ENCODE assay signal across 28 cellular contexts in genomic region chr3:25385807-25386512, GRCh38. TPM values are rescaled to one million over a fixed set of nuclear protein-coding genes. Genes with fewer than 3 reads are reported as not detected.
DNase-seq lines count a peak whose midpoint lies in the region; ATAC-seq and TF ChIP-seq lines count a peak whose summit lies in the region.
"Had no signal": no experiment of that assay in that cellular context is flagged by ENCODE, and none has a peak within 500 bp of the region (broad histone marks: within the 10 kb centered on the region; RNA-seq: fewer than 3 reads in every experiment).

No MANE protein-coding gene starts in this region.

- H3K4me3 ChIP-seq in GM23338 (no peak overlapping the region), choroid plexus epithelial cell (ENCODE audit: low read depth, low read length) (no peak overlapping the region), mesenchymal stem cell (ENCODE audit: insufficient read depth in 1 of 2, low read depth in 1 of 2, low read length in 2 of 2) (no peak overlapping the region), gastrocnemius medialis (no peak overlapping the region)
- H3K4me3 ChIP-seq: uterus had no signal

- H2BK15ac ChIP-seq in mesenchymal stem cell (ENCODE audit: low read depth, poor library complexity, severe bottlenecking): peak overlapping the region; percentile 83

- H3K27ac Mint-ChIP-seq in GM23338: no peak overlapping the region
- no peak overlapping the region for H3K27ac Mint-ChIP-seq in activated CD4-positive, alpha-beta memory T cell treated with anti-CD3 and anti-CD28 coated beads, Interleukin-2, amount 10 ng/mL, durations not matched to agents 7 days and 5 days
- H3K27ac Mint-ChIP-seq: activated CD4-positive, alpha-beta T cell treated with anti-CD3 and anti-CD28 coated beads, Interleukin-2, amount 10 ng/mL, durations not matched to agents 24 days and 14 days; activated naive CD4-positive, alpha-beta T cell treated with anti-CD3 and anti-CD28 coated beads, Interleukin-2, amount 10 ng/mL, durations not matched to agents 7 days and 5 days; activated T-helper 1 cell treated with anti-CD3 and anti-CD28 coated beads, Interleukin-12 subunit alpha, Interleukin-12 subunit beta, Interleukin-2, Interleukin-4 antibody, amounts not matched to agents 30 ng/mL and 10 ng/mL and 1 ng/mL, durations not matched to agents 14 hours and 24 hours and 36 hours; CD14-positive monocyte; H9; natural killer cell treated with Interleukin-12 subunit alpha and Interleukin-12 subunit beta and Interleukin-15 and Interleukin-18, amount 100 ng/mL, for 72 hours; stimulated activated memory B cell treated with anti-CD40 and anti-IgM and Interleukin-4, amounts not matched to agents 10 μg/mL and 1 μg/mL and 100 μg/mL, for 72 hours had no signal

- H2AFZ ChIP-seq in GM23338 (peak overlapping the region; percentile 85; the same call in 1 of the 2 replicates), mesenchymal stem cell (ENCODE audit: low read depth, low read length) (no peak overlapping the region)

- WGBS in mesenchymal stem cell: 22% methylated on average over 9 of the region's 9 CpGs

- no peaks in the 10 kb centered on the region for H3K79me1 ChIP-seq in mesenchymal stem cell (replicated peaks; ENCODE audit: low read length, poor library complexity, severe bottlenecking)

- H3K4me1 ChIP-seq in GM23338 (ENCODE audit: insufficient read depth) (no peaks in the 10 kb centered on the region), mesenchymal stem cell (ENCODE audit: control insufficient read depth, insufficient read depth, low read depth, low read length) (no peaks in the 10 kb centered on the region), gastrocnemius medialis (no peaks in the 10 kb centered on the region)
- H3K4me1 ChIP-seq: uterus had no signal

- H3K9me3 ChIP-seq in mesenchymal stem cell (ENCODE audit: control insufficient read depth, low read length): no peaks in the 10 kb centered on the region
- no peaks in the 10 kb centered on the region for H3K9me3 ChIP-seq in gastrocnemius medialis
- H3K9me3 ChIP-seq: uterus had no signal

- H2AK5ac ChIP-seq in mesenchymal stem cell (ENCODE audit: low read length, severe bottlenecking): no peak overlapping the region

- POLR2A ChIA-PET in activated CD4-positive, alpha-beta memory T cell treated with anti-CD3 and anti-CD28 coated beads, Interleukin-2, amount 10 ng/mL, durations not matched to agents 7 days and 5 days (lab: Charles Lee): no interaction called here

- CTCF ChIA-PET in activated CD4-positive, alpha-beta memory T cell treated with anti-CD3 and anti-CD28 coated beads, Interleukin-2, amount 10 ng/mL, durations not matched to agents 7 days and 5 days (lab: Charles Lee): no interaction called here

- intact Hi-C loops in gastrocnemius medialis (cut with DNase I; ENCODE audit: low total_unique reads): no loop called here

- H2BK120ac ChIP-seq in mesenchymal stem cell (ENCODE audit: low read depth, low read length): no peak overlapping the region

- no peak overlapping the region for H4K91ac ChIP-seq in mesenchymal stem cell (ENCODE audit: low read length)

- no peak for TF ChIP-seq CTCF in GM23338 (conservative IDR thresholded peaks at IDR 0.05; ENCODE audit: low read depth in 2 of 2)
- TF ChIP-seq CTCF in choroid plexus epithelial cell (conservative IDR thresholded peaks at IDR 0.05; ENCODE audit: low read depth, low read length): no peak
- TF ChIP-seq CTCF in gastrocnemius medialis (IDR thresholded peaks at IDR 0.05 in 4 of 5, conservative IDR thresholded peaks at IDR 0.05 in 1 of 5): no peak

- DNase-seq in GM23338 (ENCODE audit: low spot score) (no peak), choroid plexus epithelial cell (ENCODE audit: low read depth) (peak; percentile 8), mesenchymal stem cell (peak; percentile 48), gastrocnemius medialis (no peak), germinal center (ENCODE audit: low spot score) (no peak)
- no peak for DNase-seq in activated CD4-positive, alpha-beta memory T cell treated with anti-CD3 and anti-CD28 coated beads, Interleukin-2, amount 10 ng/mL, durations not matched to agents 7 days and 5 days
- DNase-seq: activated CD4-positive, alpha-beta T cell treated with anti-CD3 and anti-CD28 coated beads, Interleukin-2, amount 10 ng/mL, durations not matched to agents 24 days and 14 days; activated naive CD4-positive, alpha-beta T cell treated with anti-CD3 and anti-CD28 coated beads, Interleukin-2, amount 10 ng/mL, durations not matched to agents 7 days and 5 days; Calu3; dermis blood vessel endothelial cell; H9; IMR-90; left colon; midbrain; NCI-H1105 treated with DMSO at 0.1 percent for 48 hours; NCI-H2029; NCI-H2227 treated with DMSO at 0.1 percent for 48 hours; small intestine; stimulated activated CD4-positive, alpha-beta T cell treated with anti-CD3 and anti-CD28 coated beads, Interleukin-2, amount 100 ng/mL, for 48 hours; uterus had no signal

- H3K27me3 Mint-ChIP-seq in GM23338 (ENCODE audit: insufficient read depth, low read depth, poor library complexity): peaks cover 2% of the 10 kb centered on the region
- no peaks in the 10 kb centered on the region for H3K27me3 Mint-ChIP-seq in activated CD4-positive, alpha-beta memory T cell treated with anti-CD3 and anti-CD28 coated beads, Interleukin-2, amount 10 ng/mL, durations not matched to agents 7 days and 5 days
- H3K27me3 Mint-ChIP-seq: activated CD4-positive, alpha-beta T cell treated with anti-CD3 and anti-CD28 coated beads, Interleukin-2, amount 10 ng/mL, durations not matched to agents 24 days and 14 days; activated naive CD4-positive, alpha-beta T cell treated with anti-CD3 and anti-CD28 coated beads, Interleukin-2, amount 10 ng/mL, durations not matched to agents 7 days and 5 days; stimulated activated memory B cell treated with anti-CD40 and anti-IgM and Interleukin-4, amounts not matched to agents 10 μg/mL and 1 μg/mL and 100 μg/mL, for 72 hours had no signal

- H2BK12ac ChIP-seq in mesenchymal stem cell (ENCODE audit: low read length in 2 of 2): peak overlapping the region in 1 of 2 experiments; percentile 89

- H3K23ac ChIP-seq in mesenchymal stem cell (ENCODE audit: low read length in 2 of 2): no peak overlapping the region

- H2BK5ac ChIP-seq in mesenchymal stem cell (ENCODE audit: low read depth, low read length, poor library complexity, severe bottlenecking): no peak overlapping the region

- no peaks in the 10 kb centered on the region for H3F3A ChIP-seq in GM23338 (replicated peaks; ENCODE audit: low read depth)

- H3K4me3 Mint-ChIP-seq in GM23338: no peak overlapping the region
- H3K4me3 Mint-ChIP-seq in activated CD4-positive, alpha-beta memory T cell treated with anti-CD3 and anti-CD28 coated beads, Interleukin-2, amount 10 ng/mL, durations not matched to agents 7 days and 5 days: no peak overlapping the region
- H3K4me3 Mint-ChIP-seq: activated CD4-positive, alpha-beta T cell treated with anti-CD3 and anti-CD28 coated beads, Interleukin-2, amount 10 ng/mL, durations not matched to agents 24 days and 14 days; activated naive CD4-positive, alpha-beta T cell treated with anti-CD3 and anti-CD28 coated beads, Interleukin-2, amount 10 ng/mL, durations not matched to agents 7 days and 5 days; activated T-helper 1 cell treated with anti-CD3 and anti-CD28 coated beads, Interleukin-12 subunit alpha, Interleukin-12 subunit beta, Interleukin-2, Interleukin-4 antibody, amounts not matched to agents 30 ng/mL and 10 ng/mL and 1 ng/mL, durations not matched to agents 14 hours and 24 hours and 36 hours; CD14-positive monocyte; H9; natural killer cell treated with Interleukin-12 subunit alpha and Interleukin-12 subunit beta and Interleukin-15 and Interleukin-18, amount 100 ng/mL, for 72 hours; stimulated activated memory B cell treated with anti-CD40 and anti-IgM and Interleukin-4, amounts not matched to agents 10 μg/mL and 1 μg/mL and 100 μg/mL, for 72 hours had no signal

- peak overlapping the region; percentile 0 to 21 for H3K4ac ChIP-seq in mesenchymal stem cell (ENCODE audit: low read depth in 1 of 2, low read length in 2 of 2)

- H3K18ac ChIP-seq in mesenchymal stem cell (ENCODE audit: low read depth in 1 of 2, low read length in 2 of 2): peak overlapping the region; percentile 54 to 76

- ATAC-seq in GM23338 (no peak), gastrocnemius medialis (peak; percentile 36 to 39), HG03460 (IDR thresholded peaks at IDR 0.05; ENCODE audit: unreplicated experiment) (no peak)
- ATAC-seq: left colon; natural killer cell treated with Interleukin-12 subunit alpha and Interleukin-12 subunit beta and Interleukin-15 and Interleukin-18, amount 100 ng/mL, for 72 hours; SK-N-SH treated with all-trans-retinoic acid at 6 μM for 48 hours; stimulated activated memory B cell treated with anti-CD40 and anti-IgM and Interleukin-4, amounts not matched to agents 10 μg/mL and 1 μg/mL and 100 μg/mL, for 72 hours had no signal

- H3K27me3 ChIP-seq in GM23338 (ENCODE audit: insufficient read depth) (no peaks in the 10 kb centered on the region), mesenchymal stem cell (ENCODE audit: control insufficient read depth in 1 of 2, insufficient read depth in 1 of 2, low read length in 2 of 2) (peaks cover 0 to 41% of the 10 kb centered on the region in 2 experiments), gastrocnemius medialis (no peaks in the 10 kb centered on the region)
- H3K27me3 ChIP-seq: uterus had no signal

- in situ Hi-C loops in gastrocnemius medialis (cut with MboI; ENCODE audit: low sequenced_read_pairs in 4 of 4): no loop called here

- no peaks in the 10 kb centered on the region for H4K20me1 ChIP-seq in GM23338 (replicated peaks; ENCODE audit: insufficient read depth)

- H3K4me2 ChIP-seq in GM23338 (no peak overlapping the region), mesenchymal stem cell (ENCODE audit: low read length, poor library complexity, severe bottlenecking) (no peak overlapping the region)

- H3K4me1 Mint-ChIP-seq in GM23338: peaks cover 2% of the 10 kb centered on the region; the same call in 2 of the 3 replicates
- H3K4me1 Mint-ChIP-seq in activated CD4-positive, alpha-beta memory T cell treated with anti-CD3 and anti-CD28 coated beads, Interleukin-2, amount 10 ng/mL, durations not matched to agents 7 days and 5 days: no peaks in the 10 kb centered on the region
- H3K4me1 Mint-ChIP-seq: activated CD4-positive, alpha-beta T cell treated with anti-CD3 and anti-CD28 coated beads, Interleukin-2, amount 10 ng/mL, durations not matched to agents 24 days and 14 days; activated naive CD4-positive, alpha-beta T cell treated with anti-CD3 and anti-CD28 coated beads, Interleukin-2, amount 10 ng/mL, durations not matched to agents 7 days and 5 days; CD14-positive monocyte; stimulated activated memory B cell treated with anti-CD40 and anti-IgM and Interleukin-4, amounts not matched to agents 10 μg/mL and 1 μg/mL and 100 μg/mL, for 72 hours had no signal

- no peak overlapping the region for H3K27ac ChIP-seq in GM23338 (ENCODE audit: low read depth)
- no peak overlapping the region for H3K27ac ChIP-seq in mesenchymal stem cell (ENCODE audit: low read length, poor library complexity, severe bottlenecking)
- peak overlapping the region in 3 of 4 donors; percentile 29 to 60 (median 45) for H3K27ac ChIP-seq in gastrocnemius medialis
- H3K27ac ChIP-seq: RWPE1, uterus had no signal

- H3K79me2 ChIP-seq in GM23338 (replicated peaks; ENCODE audit: insufficient read depth): no peaks in the 10 kb centered on the region

- H3K14ac ChIP-seq in mesenchymal stem cell (ENCODE audit: low read length in 2 of 2): no peak overlapping the region

- no peaks in the 10 kb centered on the region for H3K9me3 Mint-ChIP-seq in GM23338
- H3K9me3 Mint-ChIP-seq in activated CD4-positive, alpha-beta memory T cell treated with anti-CD3 and anti-CD28 coated beads, Interleukin-2, amount 10 ng/mL, durations not matched to agents 7 days and 5 days: no peaks in the 10 kb centered on the region
- H3K9me3 Mint-ChIP-seq: activated CD4-positive, alpha-beta T cell treated with anti-CD3 and anti-CD28 coated beads, Interleukin-2, amount 10 ng/mL, durations not matched to agents 24 days and 14 days; activated naive CD4-positive, alpha-beta T cell treated with anti-CD3 and anti-CD28 coated beads, Interleukin-2, amount 10 ng/mL, durations not matched to agents 7 days and 5 days; activated T-helper 1 cell treated with anti-CD3 and anti-CD28 coated beads, Interleukin-12 subunit alpha, Interleukin-12 subunit beta, Interleukin-2, Interleukin-4 antibody, amounts not matched to agents 30 ng/mL and 10 ng/mL and 1 ng/mL, durations not matched to agents 14 hours and 24 hours and 36 hours; H9; natural killer cell treated with Interleukin-12 subunit alpha and Interleukin-12 subunit beta and Interleukin-15 and Interleukin-18, amount 100 ng/mL, for 72 hours had no signal

- no peak overlapping the region for H3K9ac ChIP-seq in mesenchymal stem cell (ENCODE audit: low read length)

- 0 out of 2 replicates have a peak, but pooled peaks cover 7% of the 10 kb centered on the region for H3K9me2 ChIP-seq in GM23338 (ENCODE audit: insufficient read depth)

- TF ChIP-seq POLR2A in gastrocnemius medialis (IDR thresholded peaks at IDR 0.05): no peak

- H4K8ac ChIP-seq in mesenchymal stem cell (ENCODE audit: low read length): peak overlapping the region; percentile 89

- no peaks in the 10 kb centered on the region for H3K36me3 ChIP-seq in GM23338 (ENCODE audit: insufficient read depth)
- no peaks in the 10 kb centered on the region for H3K36me3 ChIP-seq in mesenchymal stem cell (ENCODE audit: control insufficient read depth in 1 of 2, insufficient read depth in 2 of 2, low read depth in 1 of 2, low read length in 2 of 2)
- no peaks in the 10 kb centered on the region for H3K36me3 ChIP-seq in gastrocnemius medialis
- H3K36me3 ChIP-seq: uterus had no signal

- H3K36me3 Mint-ChIP-seq in GM23338 (ENCODE audit: low read depth): no peaks in the 10 kb centered on the region
- no peaks in the 10 kb centered on the region for H3K36me3 Mint-ChIP-seq in activated CD4-positive, alpha-beta memory T cell treated with anti-CD3 and anti-CD28 coated beads, Interleukin-2, amount 10 ng/mL, durations not matched to agents 7 days and 5 days (ENCODE audit: low read depth)
- H3K36me3 Mint-ChIP-seq: activated naive CD4-positive, alpha-beta T cell treated with anti-CD3 and anti-CD28 coated beads, Interleukin-2, amount 10 ng/mL, durations not matched to agents 7 days and 5 days; CD14-positive monocyte; natural killer cell treated with Interleukin-12 subunit alpha and Interleukin-12 subunit beta and Interleukin-15 and Interleukin-18, amount 100 ng/mL, for 72 hours; stimulated activated memory B cell treated with anti-CD40 and anti-IgM and Interleukin-4, amounts not matched to agents 10 μg/mL and 1 μg/mL and 100 μg/mL, for 72 hours had no signal

RNA-seq across cellular contexts. Expression of gene RARB, which starts 42.1 kb away (rescaled TPM):
- total RNA-seq in GM23338 (2014; rRNA removed; shearing (Covaris generic)): 0.14 and 0.39 TPM in 2 replicates
- 0.30 and 0.42 TPM in 2 replicates for polyA plus RNA-seq in GM23338 (2016; fragmentation: Nextera tagmentation; extraction: Ambion mirVana)
- polyA plus RNA-seq in mesenchymal stem cell (2013, experiment 1 of 2): 1.1 TPM
- polyA plus RNA-seq in mesenchymal stem cell (2013, experiment 2 of 2): 1.2 TPM
- 1 to 10 TPM; 1.2 to 3.0 (median 1.9) TPM for total RNA-seq in gastrocnemius medialis
- not detected for total RNA-seq in activated CD4-positive, alpha-beta memory T cell treated with anti-CD3 and anti-CD28 coated beads, Interleukin-2, amount 10 ng/mL, durations not matched to agents 7 days and 5 days
- total RNA-seq: activated CD4-positive, alpha-beta T cell treated with anti-CD3 and anti-CD28 coated beads, Interleukin-2, amount 10 ng/mL, durations not matched to agents 24 days and 14 days; activated T-helper 1 cell treated with anti-CD3 and anti-CD28 coated beads, Interleukin-12 subunit alpha, Interleukin-12 subunit beta, Interleukin-2, Interleukin-4 antibody, amounts not matched to agents 30 ng/mL and 10 ng/mL and 1 ng/mL, durations not matched to agents 14 hours and 24 hours and 36 hours; natural killer cell treated with Interleukin-12 subunit alpha and Interleukin-12 subunit beta and Interleukin-15 and Interleukin-18, amount 100 ng/mL, for 72 hours; T-helper 2 cell treated with Interferon-gamma antibody and Interleukin-4, amounts not matched to agents 100 ng/mL and 5 ng/mL, for 36 hours had no signal
- polyA plus RNA-seq: CD14-positive monocyte had no signal

Comparison
In these comparisons a context has a peak if more than half of its experiments do, and no peak if none do; other contexts are left out.
1. ATAC-seq: peak in gastrocnemius medialis (2 of 2); none in GM23338 (single experiment) and HG03460 (single experiment).
2. DNase-seq: peak in choroid plexus epithelial cell (single experiment) and mesenchymal stem cell (single experiment); none in GM23338 (single experiment), gastrocnemius medialis (0 of 2), germinal center (single experiment) and activated CD4-positive, alpha-beta memory T cell treated with anti-CD3 and anti-CD28 coated beads, Interleukin-2, amount 10 ng/mL, durations not matched to agents 7 days and 5 days (single experiment).
3. H3K27ac ChIP-seq: peak in gastrocnemius medialis (3 of 4); none in GM23338 (single experiment) and mesenchymal stem cell (single experiment).